ENCODE assay signal across 8 cellular contexts in the genomic region with DNA sequence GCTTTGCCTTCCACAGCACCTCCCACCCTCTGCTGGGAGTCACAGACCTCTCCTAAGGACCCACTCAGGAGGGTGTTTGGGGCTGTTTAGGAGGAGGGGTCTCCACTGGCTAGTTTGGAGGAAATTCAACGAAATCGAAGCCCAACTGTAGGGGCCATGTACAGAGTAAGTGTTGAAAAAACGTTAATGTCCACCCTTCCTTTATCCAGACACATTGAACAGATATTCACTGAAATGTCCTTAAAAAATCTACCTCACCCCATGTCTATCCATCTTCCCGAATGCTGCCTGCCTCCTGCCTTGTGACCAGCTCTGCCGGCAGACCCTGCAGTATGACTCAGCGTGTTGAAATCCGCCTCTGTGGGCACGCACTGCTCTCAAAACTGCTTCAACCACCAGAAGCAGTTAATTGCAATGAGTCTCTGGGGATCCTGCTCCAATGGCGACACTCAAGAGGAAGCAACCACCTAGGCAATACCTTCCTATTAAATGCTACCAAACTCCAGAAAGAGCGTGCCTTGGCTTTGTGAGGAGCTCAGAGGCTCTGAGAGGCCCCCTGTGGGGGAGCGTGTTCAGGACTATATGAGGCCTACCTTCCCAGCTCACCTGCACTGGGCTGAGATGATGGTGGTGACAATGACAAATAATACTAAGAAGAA.
A peak's percentile ranks its signal among the peaks of the same experiment; 100 is the strongest.
DNase-seq lines count a peak whose midpoint lies in the region; ATAC-seq and TF ChIP-seq lines count a peak whose summit lies in the region.

No MANE protein-coding gene starts in this region.

- ATAC-seq in HG02938 (IDR thresholded peaks at IDR 0.05; ENCODE audit: unreplicated experiment) = peak; percentile 46
- peak; percentile 70 for ATAC-seq in Panc1
- peak; percentile 40 for ATAC-seq in mucosa of descending colon
- ATAC-seq in aorta (ENCODE audit: low FRiP score) = peak; percentile 86
- ATAC-seq in GM18511 (IDR thresholded peaks at IDR 0.05; ENCODE audit: unreplicated experiment) = no peak

- no peaks in the 10 kb centered on the region for H3K36me3 ChIP-seq in Panc1 (ENCODE audit: control insufficient read depth, insufficient read depth, low read length)
- H3K36me3 ChIP-seq in mucosa of descending colon (ENCODE audit: low read depth) = no peaks in the 10 kb centered on the region
- H3K36me3 ChIP-seq in aorta (ENCODE audit: control insufficient read depth in 1 of 2, insufficient read depth in 2 of 2, low read length in 1 of 2) = no peaks in the 10 kb centered on the region

- BruUV-seq in Panc1 (replicated peaks; lab: Mats Ljungman, UMichigan) = no TSS peak

- in situ Hi-C loops in Panc1 (cut with HindIII; ENCODE audit: low pct_unique_long_range_greater_than_20kb, low sequenced_read_pairs) = no loop called here

- TF ChIP-seq CTCF in AG04449 (IDR thresholded peaks at IDR 0.05; ENCODE audit: insufficient read depth, low read length, missing control alignments) (no peak), Panc1 (IDR thresholded peaks at IDR 0.05) (no peak), epithelial cell of proximal tubule (conservative IDR thresholded peaks at IDR 0.05; ENCODE audit: low read depth, low read length) (no peak), mucosa of descending colon (IDR thresholded peaks at IDR 0.05) (no peak)

- 31 to 34% methylated on average over 11 of the region's 11 CpGs for WGBS in aorta, 2 donors

- H3K27me3 ChIP-seq in Panc1 (ENCODE audit: control insufficient read depth, insufficient read depth, low read length) (no peaks in the 10 kb centered on the region), aorta (ENCODE audit: control insufficient read depth in 1 of 2, insufficient read depth in 2 of 2, low read length in 1 of 2) (no peaks in the 10 kb centered on the region)

- no peaks in the 10 kb centered on the region for H3K9me3 ChIP-seq in Panc1 (ENCODE audit: control insufficient read depth, insufficient read depth, low read depth, low read length)
- H3K9me3 ChIP-seq in mucosa of descending colon = no peaks in the 10 kb centered on the region
- no peaks in the 10 kb centered on the region for H3K9me3 ChIP-seq in aorta (ENCODE audit: control insufficient read depth, low read length)

- intact Hi-C loops in Panc1 (cut with micrococcal nuclease; ENCODE audit: unreplicated experiment) (no loop called here), mucosa of descending colon (cut with DNase I, micrococcal nuclease) (no loop called here), aorta (cut with DNase I) (loop anchor here (5.0 kb wide), 2 partner anchors 46 to 64 kb away; no protein-coding TSS in a partner anchor)

- peaks cover 39% of the 10 kb centered on the region for H3K4me1 ChIP-seq in Panc1 (ENCODE audit: control insufficient read depth, insufficient read depth, low read length)
- H3K4me1 ChIP-seq in mucosa of descending colon (ENCODE audit: low read depth) = peaks cover 7% of the 10 kb centered on the region
- H3K4me1 ChIP-seq in aorta (ENCODE audit: control insufficient read depth in 1 of 2, insufficient read depth in 2 of 2, low read length in 2 of 2) = peaks cover 4 to 5% of the 10 kb centered on the region in 2 donors

- DNase-seq in AG04449 (ENCODE audit: low read depth, low spot score) (peak; percentile 84), Panc1 (ENCODE audit: low read depth, low spot score) (no peak), epithelial cell of proximal tubule (ENCODE audit: low read depth) (peak; percentile 9), mucosa of descending colon (peak in 2 of 3 donors; percentile 40 to 66), aorta (peak; percentile 89 to 92)
- no peak for DNase-seq in activated CD4-positive, alpha-beta T cell treated with anti-CD3 and anti-CD28 coated beads for 48 hours

- H3K27ac ChIP-seq in Panc1 (ENCODE audit: low read length) = peak overlapping the region; percentile 90
- peak overlapping the region; percentile 78 to 95 for H3K27ac ChIP-seq in aorta (ENCODE audit: low read depth in 1 of 2, low read length in 2 of 2)

- POLR2A ChIA-PET in AG04449 (lab: Yijun Ruan, JAX) = interaction anchor here (0.8 to 2.7 kb wide), 6 partner anchors 9 to 63 kb away, joined by 3 to 14 read pairs (median 8); a partner anchor contains a TSS
- POLR2A ChIA-PET in Panc1 (lab: Charles Lee) = interaction anchor here (0.6 to 0.9 kb wide), 3 partner anchors 14 to 297 kb away, joined by 3 to 6 read pairs (median 4); a partner anchor contains a TSS

- H3K4me3 ChIP-seq in AG04449 (ENCODE audit: low read depth, low read length) = no peak overlapping the region; the same call in 1 of the 2 replicates
- no peak overlapping the region for H3K4me3 ChIP-seq in Panc1 (ENCODE audit: low read depth in 2 of 2, low read length in 2 of 2)
- no peak overlapping the region for H3K4me3 ChIP-seq in epithelial cell of proximal tubule (ENCODE audit: low read depth, low read length)
- H3K4me3 ChIP-seq in mucosa of descending colon = no peak overlapping the region
- H3K4me3 ChIP-seq in aorta (ENCODE audit: low read length in 2 of 2) = no peak overlapping the region

- CTCF ChIA-PET in AG04449 (lab: Yijun Ruan, JAX) = interaction anchor here (0.8 to 1.4 kb wide), 5 partner anchors 15 to 100 kb away, joined by 3 to 7 read pairs (median 4); no protein-coding TSS in a partner anchor
- CTCF ChIA-PET in Panc1 (lab: Charles Lee) = interaction anchor here (0.6 kb wide), 1 partner anchor 52 kb away, joined by 3 read pairs; no protein-coding TSS in a partner anchor

Comparison
In these comparisons a context has a peak if more than half of its experiments do, and no peak if none do; other contexts are left out.
1. DNase-seq: peak in AG04449 (single experiment), epithelial cell of proximal tubule (single experiment), mucosa of descending colon (2 of 3) and aorta (2 of 2); none in Panc1 (single experiment) and activated CD4-positive, alpha-beta T cell treated with anti-CD3 and anti-CD28 coated beads for 48 hours (single experiment).
2. intact Hi-C loops: an anchor here in aorta (5.0 kb wide); none called in Panc1 and mucosa of descending colon.